Comparison of ENCODE assay signal across 9 cellular contexts in genomic region chr7:155665957-155666287, GRCh38. TPM values are rescaled to one million over a fixed set of nuclear protein-coding genes. Genes with fewer than 3 reads are reported as not detected.
DNase-seq lines count a peak whose midpoint lies in the region; ATAC-seq and FAIRE-seq lines count a peak whose summit lies in the region.
"Had no signal": no experiment of that assay in that cellular context is flagged by ENCODE, and none has a peak within 500 bp of the region (broad histone marks: within the 10 kb centered on the region; RNA-seq: fewer than 3 reads in every experiment).

No MANE protein-coding gene starts in this region.

- no peak for ATAC-seq in memory B cell (ENCODE audit: low read depth)
- no peak for ATAC-seq in HG02763 (IDR thresholded peaks at IDR 0.05; ENCODE audit: unreplicated experiment)
- ATAC-seq in HG02840 (IDR thresholded peaks at IDR 0.05; ENCODE audit: low FRiP score, unreplicated experiment), result no peak
- no peak for ATAC-seq in left ventricle myocardium superior
- ATAC-seq in HG02588 (IDR thresholded peaks at IDR 0.05; ENCODE audit: unreplicated experiment), result no peak

- no peaks in the 10 kb centered on the region for H3K9me3 Mint-ChIP-seq in memory B cell
- H3K9me3 Mint-ChIP-seq: activated naive CD4-positive, alpha-beta T cell treated with anti-CD3 and anti-CD28 coated beads, Interleukin-2, amount 10 ng/mL, durations not matched to agents 7 days and 5 days had no signal

- FAIRE-seq in HTR-8/SVneo (lab: Jason Lieb, UNC), result no peak

- H3K36me3 Mint-ChIP-seq in memory B cell, result peaks cover 6% of the 10 kb centered on the region

- H3K4me1 Mint-ChIP-seq in memory B cell, result peaks cover 41% of the 10 kb centered on the region

- H3K27me3 Mint-ChIP-seq in memory B cell, result no peaks in the 10 kb centered on the region
- H3K27me3 Mint-ChIP-seq: activated naive CD4-positive, alpha-beta T cell treated with anti-CD3 and anti-CD28 coated beads, Interleukin-2, amount 10 ng/mL, durations not matched to agents 7 days and 5 days had no signal

- peak; percentile 60 for DNase-seq in AG20443 (ENCODE audit: low spot score)
- DNase-seq in HTR-8/SVneo (ENCODE audit: insufficient read length, low spot score), result peak; percentile 42
- peak; percentile 49 for DNase-seq in amniotic stem cell (lab: John Stamatoyannopoulos, UW)
- DNase-seq in memory B cell (ENCODE audit: low spot score in 2 of 2), result no peak
- DNase-seq in left ventricle myocardium superior, result no peak
- DNase-seq: activated naive CD4-positive, alpha-beta T cell treated with anti-CD3 and anti-CD28 coated beads, Interleukin-2, amount 10 ng/mL, durations not matched to agents 7 days and 5 days had no signal

- intact Hi-C loops in left ventricle myocardium superior (cut with micrococcal nuclease), result no loop called here

- H3K27ac Mint-ChIP-seq in memory B cell, result peak overlapping the region; percentile 73
- H3K27ac Mint-ChIP-seq: activated naive CD4-positive, alpha-beta T cell treated with anti-CD3 and anti-CD28 coated beads, Interleukin-2, amount 10 ng/mL, durations not matched to agents 7 days and 5 days had no signal

- H3K4me3 Mint-ChIP-seq in memory B cell, result no peak overlapping the region
- H3K4me3 Mint-ChIP-seq: activated naive CD4-positive, alpha-beta T cell treated with anti-CD3 and anti-CD28 coated beads, Interleukin-2, amount 10 ng/mL, durations not matched to agents 7 days and 5 days had no signal

RNA-seq across cellular contexts. Expression of gene RBM33, which starts 21.5 kb away (rescaled TPM):
- total RNA-seq in left ventricle myocardium superior, result 37.8 TPM

Comparison
In these comparisons a context has a peak if more than half of its experiments do, and no peak if none do; other contexts are left out.
1. DNase-seq: peak in AG20443 (single experiment), HTR-8/SVneo (single experiment) and amniotic stem cell (single experiment); none in memory B cell (0 of 2) and left ventricle myocardium superior (single experiment).